Comparison of ENCODE assay signal across 22 cellular contexts in genomic region chr16:81530296-81530721, GRCh38.
A peak's percentile ranks its signal among the peaks of the same experiment; 100 is the strongest.
DNase-seq lines count a peak whose midpoint lies in the region; ATAC-seq and TF ChIP-seq lines count a peak whose summit lies in the region.
"Had no signal": no experiment of that assay in that cellular context is flagged by ENCODE, and none has a peak within 500 bp of the region (broad histone marks: within the 10 kb centered on the region; RNA-seq: fewer than 3 reads in every experiment).

No MANE protein-coding gene starts in this region.

- CTCF ChIA-PET in Caco-2 (lab: Charles Lee) (interaction anchor here (0.6 kb wide), 1 partner anchor 238 kb away, joined by 7 read pairs; no protein-coding TSS in a partner anchor), MCF 10A (lab: Yijun Ruan, JAX) (interaction anchor here (0.5 to 1.5 kb wide), 7 partner anchors 17 to 386 kb away, joined by 3 to 6 read pairs (median 3); no protein-coding TSS in a partner anchor)

- no peaks in the 10 kb centered on the region for H3K27me3 ChIP-seq in Caco-2 (replicated peaks; ENCODE audit: control insufficient read depth, insufficient read depth, low read length)
- H3K27me3 ChIP-seq: BLaER1, neural progenitor cell, tibial nerve had no signal

- BruUV-seq in Caco-2 (replicated peaks; lab: Mats Ljungman, UMichigan) (no TSS peak), MCF 10A (replicated peaks; lab: Mats Ljungman, UMichigan) (no TSS peak)

- H3K27ac Mint-ChIP-seq in Caco-2 (ENCODE audit: unreplicated experiment): peak overlapping the region; percentile 58
- H3K27ac Mint-ChIP-seq in MCF 10A (ENCODE audit: low read depth, unreplicated experiment): peak overlapping the region; percentile 97
- H3K27ac Mint-ChIP-seq: activated naive CD4-positive, alpha-beta T cell treated with anti-CD3 and anti-CD28 coated beads, Interleukin-2, amount 10 ng/mL, durations not matched to agents 7 days and 5 days; neural progenitor cell; T-helper 2 cell treated with Interferon-gamma antibody and Interleukin-4, amounts not matched to agents 5 μg/mL and 100 μg/mL, for 36 hours had no signal

- intact Hi-C loops in Caco-2 (cut with micrococcal nuclease; ENCODE audit: unreplicated experiment): loop anchor here (5.0 kb wide), 1 partner anchor 52 kb away; no protein-coding TSS in a partner anchor
- intact Hi-C loops in MCF 10A (cut with micrococcal nuclease): loop anchor here (5.0 kb wide), 1 partner anchor 92 kb away; no protein-coding TSS in a partner anchor
- intact Hi-C loops in head of caudate nucleus (cut with DNase I): no loop called here

- peaks cover 33% of the 10 kb centered on the region for H3K4me1 ChIP-seq in Caco-2
- H3K4me1 ChIP-seq: neural progenitor cell had no signal

- POLR2A ChIA-PET in Caco-2 (lab: Charles Lee): no interaction called here
- POLR2A ChIA-PET in MCF 10A (lab: Yijun Ruan, JAX): interaction anchor here (0.7 to 2.7 kb wide), 18 partner anchors 9 to 183 kb away, joined by 3 to 30 read pairs (median 4); partner anchors contain the start of gene CMIP

- H3K9me3 Mint-ChIP-seq in Caco-2 (ENCODE audit: unreplicated experiment) (no peaks in the 10 kb centered on the region), MCF 10A (ENCODE audit: unreplicated experiment) (no peaks in the 10 kb centered on the region)
- H3K9me3 Mint-ChIP-seq: activated naive CD4-positive, alpha-beta T cell treated with anti-CD3 and anti-CD28 coated beads, Interleukin-2, amount 10 ng/mL, durations not matched to agents 7 days and 5 days; activated T-cell treated with anti-CD3 and anti-CD28 coated beads, Interleukin-2, amount 50 U/mL, for 4 hours; T-helper 2 cell treated with Interferon-gamma antibody and Interleukin-4, amounts not matched to agents 5 μg/mL and 100 μg/mL, for 36 hours had no signal

- H3K9me3 ChIP-seq in Caco-2: no peaks in the 10 kb centered on the region
- H3K9me3 ChIP-seq: tibial nerve had no signal

- DNase-seq in Caco-2: no peak
- DNase-seq in MCF 10A (ENCODE audit: unreplicated experiment): peak; percentile 81
- DNase-seq in head of caudate nucleus: peak; percentile 42 to 94 (median 80)
- DNase-seq in renal cortical epithelial cell (ENCODE audit: low read depth): peak; percentile 42
- DNase-seq in stimulated activated CD4-positive, alpha-beta T cell treated with anti-CD3 and anti-CD28 coated beads, Interleukin-12 subunit alpha, Interleukin-12 subunit beta, amount 100 ng/mL, for 4 hours: no peak
- DNase-seq in T-helper 9 cell: no peak
- DNase-seq: activated CD8-positive, alpha-beta T cell treated with anti-CD3 and anti-CD28 coated beads, Interleukin-2, amount 10 ng/mL, durations not matched to agents 7 days and 5 days; activated naive CD4-positive, alpha-beta T cell treated with anti-CD3 and anti-CD28 coated beads, Interleukin-2, amount 10 ng/mL, durations not matched to agents 7 days and 5 days; activated T-cell treated with anti-CD3 and anti-CD28 coated beads, Interleukin-2, amount 50 U/mL, for 4 hours; foreskin melanocyte; HCEC 1CT; left cardiac atrium; NCI-H1694; NCI-H2227 treated with DMSO at 0.1 percent for 48 hours; stimulated activated CD4-positive, alpha-beta T cell treated with anti-CD3 and anti-CD28 coated beads, Interleukin-15, amount 100 ng/mL, for 24 hours had no signal

- H3K36me3 ChIP-seq in Caco-2 (ENCODE audit: control insufficient read depth, insufficient read depth, low read length): no peaks in the 10 kb centered on the region
- H3K36me3 ChIP-seq: neural progenitor cell, tibial nerve had no signal

- H3K27me3 Mint-ChIP-seq in Caco-2 (ENCODE audit: insufficient read depth, unreplicated experiment) (no peaks in the 10 kb centered on the region), MCF 10A (ENCODE audit: insufficient read depth, unreplicated experiment) (no peaks in the 10 kb centered on the region)
- H3K27me3 Mint-ChIP-seq: activated naive CD4-positive, alpha-beta T cell treated with anti-CD3 and anti-CD28 coated beads, Interleukin-2, amount 10 ng/mL, durations not matched to agents 7 days and 5 days had no signal

- H3K4me3 Mint-ChIP-seq in Caco-2 (ENCODE audit: unreplicated experiment): no peak overlapping the region
- peak overlapping the region; percentile 53 for H3K4me3 Mint-ChIP-seq in MCF 10A (ENCODE audit: unreplicated experiment)
- H3K4me3 Mint-ChIP-seq: activated CD8-positive, alpha-beta T cell treated with anti-CD3 and anti-CD28 coated beads, Interleukin-2, amount 10 ng/mL, durations not matched to agents 7 days and 5 days; activated naive CD4-positive, alpha-beta T cell treated with anti-CD3 and anti-CD28 coated beads, Interleukin-2, amount 10 ng/mL, durations not matched to agents 7 days and 5 days; activated T-cell treated with anti-CD3 and anti-CD28 coated beads, Interleukin-2, amount 50 U/mL, for 4 hours; neural progenitor cell; T-helper 2 cell treated with Interferon-gamma antibody and Interleukin-4, amounts not matched to agents 5 μg/mL and 100 μg/mL, for 36 hours had no signal

- H3K4me1 Mint-ChIP-seq in Caco-2 (ENCODE audit: low read depth, unreplicated experiment) (peaks cover 43% of the 10 kb centered on the region), MCF 10A (ENCODE audit: insufficient read depth, unreplicated experiment) (peaks cover 69% of the 10 kb centered on the region)

- H3K36me3 Mint-ChIP-seq in Caco-2 (ENCODE audit: insufficient read depth, unreplicated experiment) (peaks cover 38% of the 10 kb centered on the region), MCF 10A (ENCODE audit: insufficient read depth, unreplicated experiment) (peaks cover 13% of the 10 kb centered on the region)
- H3K36me3 Mint-ChIP-seq: activated naive CD4-positive, alpha-beta T cell treated with anti-CD3 and anti-CD28 coated beads, Interleukin-2, amount 10 ng/mL, durations not matched to agents 7 days and 5 days had no signal

- TF ChIP-seq CTCF in Caco-2 (IDR thresholded peaks at IDR 0.05; ENCODE audit: insufficient read depth in 1 of 2, low read depth in 1 of 2, low read length in 1 of 2, severe bottlenecking in 1 of 2, unreplicated experiment in 1 of 2) (no peak), MCF 10A (IDR thresholded peaks at IDR 0.05; ENCODE audit: unreplicated experiment) (no peak)

- ATAC-seq in GM21367 (IDR thresholded peaks at IDR 0.05; ENCODE audit: unreplicated experiment) (no peak), GM18870 (IDR thresholded peaks at IDR 0.05; ENCODE audit: unreplicated experiment) (no peak)
- ATAC-seq: activated CD8-positive, alpha-beta T cell treated with anti-CD3 and anti-CD28 coated beads, Interleukin-2, amount 10 ng/mL, durations not matched to agents 7 days and 5 days; activated T-cell treated with anti-CD3 and anti-CD28 coated beads, Interleukin-2, amount 50 U/mL, for 4 hours; HepG2; left cardiac atrium had no signal

- H3K4me3 ChIP-seq in Caco-2 (ENCODE audit: low read depth, low read length): no peak overlapping the region
- H3K4me3 ChIP-seq: BLaER1, neural progenitor cell, tibial nerve had no signal

Comparison
In these comparisons a context has a peak if more than half of its experiments do, and no peak if none do; other contexts are left out.
1. DNase-seq: peak in MCF 10A (single experiment), head of caudate nucleus (42 of 42) and renal cortical epithelial cell (single experiment); none in Caco-2 (0 of 2), stimulated activated CD4-positive, alpha-beta T cell treated with anti-CD3 and anti-CD28 coated beads, Interleukin-12 subunit alpha, Interleukin-12 subunit beta, amount 100 ng/mL, for 4 hours (single experiment) and T-helper 9 cell (single experiment).